ENCODE assay signal across 1 cellular context in the genomic region with DNA sequence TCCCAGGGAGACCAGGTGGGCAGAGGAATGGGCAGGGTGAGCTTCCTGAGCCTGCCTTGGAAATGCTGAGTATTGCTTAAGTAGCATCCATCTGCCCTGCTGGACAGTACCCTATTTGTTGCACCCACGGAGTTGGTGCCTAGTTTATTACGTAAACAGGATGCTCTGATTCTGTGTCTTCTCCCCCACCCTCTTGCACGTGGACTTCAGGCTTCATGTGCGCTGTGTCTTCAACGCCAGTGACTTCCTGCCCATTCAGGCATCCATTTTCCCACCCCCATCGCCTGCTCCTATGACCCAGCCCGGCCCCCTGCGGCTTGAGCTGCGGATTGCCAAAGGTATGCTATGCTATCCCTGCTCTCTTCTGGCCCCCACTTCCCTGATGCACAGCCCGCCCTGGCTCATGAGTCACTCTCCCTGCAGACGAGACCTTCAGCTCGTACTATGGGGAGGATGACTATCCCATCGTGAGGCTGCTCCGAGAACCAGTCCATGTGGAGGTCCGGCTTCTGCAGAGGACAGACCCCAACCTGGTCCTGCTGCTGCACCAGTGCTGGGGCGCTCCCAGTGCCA.
A peak's percentile ranks its signal among the peaks of the same experiment; 100 is the strongest.
TF ChIP-seq lines count a peak whose summit lies in the region.

No MANE protein-coding gene starts in this region.

TF ChIP-seq in HepG2, 621 proteins besides CTCF, POLR2A, EP300 and RAD21:
- TF ChIP-seq DNMT3B (CRISPR knock-in tag; conservative IDR thresholded peaks at IDR 0.05) (no peak), RAD51 (IDR thresholded peaks at IDR 0.05; ENCODE audit: borderline replicate concordance) (no peak), ZNF687 (CRISPR knock-in tag; IDR thresholded peaks at IDR 0.05) (peak; percentile 42), HDAC6 (IDR thresholded peaks at IDR 0.05; ENCODE audit: low read depth, low read length) (no peak), MAZ (IDR thresholded peaks at IDR 0.05; ENCODE audit: borderline replicate concordance, low read depth, low read length) (0 out of 2 replicates have a peak, but pooled peaks have one; percentile 19), MAZ (CRISPR knock-in tag; IDR thresholded peaks at IDR 0.05; ENCODE audit: low read depth) (no peak), RBM22 (optimal IDR thresholded peaks at IDR 0.05; ENCODE audit: low read length) (no peak), SNRNP70 (IDR thresholded peaks at IDR 0.05; ENCODE audit: low read depth, low read length) (no peak), GATA4 (IDR thresholded peaks at IDR 0.05; ENCODE audit: borderline replicate concordance, low read depth) (no peak), NFYB (CRISPR knock-in tag; IDR thresholded peaks at IDR 0.05) (no peak), GATAD2A (CRISPR knock-in tag; IDR thresholded peaks at IDR 0.05) (no peak), SP4 (CRISPR knock-in tag; IDR thresholded peaks at IDR 0.05) (no peak), KMT2A (CRISPR knock-in tag; IDR thresholded peaks at IDR 0.05) (no peak), ZNF703 (CRISPR knock-in tag; IDR thresholded peaks at IDR 0.05; ENCODE audit: borderline replicate concordance) (no peak), HNF4G (IDR thresholded peaks at IDR 0.05; ENCODE audit: borderline replicate concordance, low read depth, low read length) (no peak), HNF4G (CRISPR knock-in tag; IDR thresholded peaks at IDR 0.05; ENCODE audit: borderline replicate concordance, low read depth) (no peak), ZNF746 (CRISPR knock-in tag; IDR thresholded peaks at IDR 0.05) (no peak), ZNF709 (CRISPR knock-in tag; IDR thresholded peaks at IDR 0.05) (no peak), FOSL2 (CRISPR knock-in tag; IDR thresholded peaks at IDR 0.05) (peak; percentile 62), HCFC1 (IDR thresholded peaks at IDR 0.05; ENCODE audit: low read depth, low read length) (no peak), ZSCAN9 (CRISPR knock-in tag; IDR thresholded peaks at IDR 0.05; ENCODE audit: borderline replicate concordance) (no peak), CBX1 (IDR thresholded peaks at IDR 0.05; ENCODE audit: low read depth) (no peak), PRDM15 (CRISPR knock-in tag; IDR thresholded peaks at IDR 0.05) (no peak), ELF4 (CRISPR knock-in tag; IDR thresholded peaks at IDR 0.05; ENCODE audit: borderline replicate concordance) (no peak), ZNF17 (CRISPR knock-in tag; IDR thresholded peaks at IDR 0.05) (no peak), NFATC3 (CRISPR knock-in tag; IDR thresholded peaks at IDR 0.05) (no peak), JUNB (CRISPR knock-in tag; IDR thresholded peaks at IDR 0.05; ENCODE audit: borderline replicate concordance) (0 out of 2 replicates have a peak, but pooled peaks have one; percentile 36), SNAI1 (CRISPR knock-in tag; IDR thresholded peaks at IDR 0.05; ENCODE audit: borderline replicate concordance) (no peak), STAT6 (CRISPR knock-in tag; IDR thresholded peaks at IDR 0.05; ENCODE audit: borderline replicate concordance) (no peak), TMF1 (CRISPR knock-in tag; IDR thresholded peaks at IDR 0.05; ENCODE audit: low read depth) (no peak)
- TF ChIP-seq, protein P1, sequence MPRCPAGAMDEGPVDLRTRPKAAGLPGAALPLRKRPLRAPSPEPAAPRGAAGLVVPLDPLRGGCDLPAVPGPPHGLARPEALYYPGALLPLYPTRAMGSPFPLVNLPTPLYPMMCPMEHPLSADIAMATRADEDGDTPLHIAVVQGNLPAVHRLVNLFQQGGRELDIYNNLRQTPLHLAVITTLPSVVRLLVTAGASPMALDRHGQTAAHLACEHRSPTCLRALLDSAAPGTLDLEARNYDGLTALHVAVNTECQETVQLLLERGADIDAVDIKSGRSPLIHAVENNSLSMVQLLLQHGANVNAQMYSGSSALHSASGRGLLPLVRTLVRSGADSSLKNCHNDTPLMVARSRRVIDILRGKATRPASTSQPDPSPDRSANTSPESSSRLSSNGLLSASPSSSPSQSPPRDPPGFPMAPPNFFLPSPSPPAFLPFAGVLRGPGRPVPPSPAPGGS (CRISPR knock-in tag; IDR thresholded peaks at IDR 0.05): no peak
- TF ChIP-seq, protein P2, sequence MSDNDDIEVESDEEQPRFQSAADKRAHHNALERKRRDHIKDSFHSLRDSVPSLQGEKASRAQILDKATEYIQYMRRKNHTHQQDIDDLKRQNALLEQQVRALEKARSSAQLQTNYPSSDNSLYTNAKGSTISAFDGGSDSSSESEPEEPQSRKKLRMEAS (IDR thresholded peaks at IDR 0.05): 0 out of 2 replicates have a peak, but pooled peaks have one; percentile 42
- TF ChIP-seq, protein P3, sequence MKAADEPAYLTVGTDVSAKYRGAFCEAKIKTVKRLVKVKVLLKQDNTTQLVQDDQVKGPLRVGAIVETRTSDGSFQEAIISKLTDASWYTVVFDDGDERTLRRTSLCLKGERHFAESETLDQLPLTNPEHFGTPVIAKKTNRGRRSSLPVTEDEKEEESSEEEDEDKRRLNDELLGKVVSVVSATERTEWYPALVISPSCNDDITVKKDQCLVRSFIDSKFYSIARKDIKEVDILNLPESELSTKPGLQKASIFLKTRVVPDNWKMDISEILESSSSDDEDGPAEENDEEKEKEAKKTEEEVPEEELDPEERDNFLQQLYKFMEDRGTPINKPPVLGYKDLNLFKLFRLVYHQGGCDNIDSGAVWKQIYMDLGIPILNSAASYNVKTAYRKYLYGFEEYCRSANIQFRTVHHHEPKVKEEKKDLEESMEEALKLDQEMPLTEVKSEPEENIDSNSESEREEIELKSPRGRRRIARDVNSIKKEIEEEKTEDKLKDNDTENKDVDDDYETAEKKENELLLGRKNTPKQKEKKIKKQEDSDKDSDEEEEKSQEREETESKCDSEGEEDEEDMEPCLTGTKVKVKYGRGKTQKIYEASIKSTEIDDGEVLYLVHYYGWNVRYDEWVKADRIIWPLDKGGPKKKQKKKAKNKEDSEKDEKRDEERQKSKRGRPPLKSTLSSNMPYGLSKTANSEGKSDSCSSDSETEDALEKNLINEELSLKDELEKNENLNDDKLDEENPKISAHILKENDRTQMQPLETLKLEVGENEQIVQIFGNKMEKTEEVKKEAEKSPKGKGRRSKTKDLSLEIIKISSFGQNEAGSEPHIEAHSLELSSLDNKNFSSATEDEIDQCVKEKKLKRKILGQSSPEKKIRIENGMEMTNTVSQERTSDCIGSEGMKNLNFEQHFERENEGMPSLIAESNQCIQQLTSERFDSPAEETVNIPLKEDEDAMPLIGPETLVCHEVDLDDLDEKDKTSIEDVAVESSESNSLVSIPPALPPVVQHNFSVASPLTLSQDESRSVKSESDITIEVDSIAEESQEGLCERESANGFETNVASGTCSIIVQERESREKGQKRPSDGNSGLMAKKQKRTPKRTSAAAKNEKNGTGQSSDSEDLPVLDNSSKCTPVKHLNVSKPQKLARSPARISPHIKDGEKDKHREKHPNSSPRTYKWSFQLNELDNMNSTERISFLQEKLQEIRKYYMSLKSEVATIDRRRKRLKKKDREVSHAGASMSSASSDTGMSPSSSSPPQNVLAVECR (CRISPR knock-in tag; IDR thresholded peaks at IDR 0.05; ENCODE audit: borderline replicate concordance): no peak
